ENCODE assay signal across 17 cellular contexts in the genomic region with DNA sequence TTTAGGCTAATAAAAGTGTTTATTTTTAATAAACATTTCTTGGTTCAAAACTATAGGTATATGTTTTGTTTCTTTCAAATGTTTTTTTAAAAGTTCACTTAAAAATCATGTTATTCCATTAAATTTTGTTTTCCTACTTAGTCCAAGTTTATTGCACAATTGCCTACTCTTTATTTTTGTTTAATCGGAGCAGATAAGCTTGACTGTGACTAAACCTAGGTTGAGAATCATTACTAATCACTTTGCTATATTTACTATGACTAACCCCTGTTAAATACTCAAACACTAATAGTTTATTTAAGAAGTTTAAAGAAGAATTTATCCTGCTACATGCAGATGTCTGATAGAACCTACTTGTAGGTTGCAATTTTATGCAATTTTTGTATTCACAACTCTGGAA. TPM values are rescaled to one million over a fixed set of nuclear protein-coding genes. Genes with fewer than 3 reads are reported as not detected.
DNase-seq lines count a peak whose midpoint lies in the region; ATAC-seq and TF ChIP-seq lines count a peak whose summit lies in the region.
"Had no signal": no experiment of that assay in that cellular context is flagged by ENCODE, and none has a peak within 500 bp of the region (broad histone marks: within the 10 kb centered on the region; RNA-seq: fewer than 3 reads in every experiment).

No MANE protein-coding gene starts in this region.

- H3K9me3 Mint-ChIP-seq in stimulated activated memory B cell treated with anti-CD40 and anti-IgM and Interleukin-4, amounts not matched to agents 10 μg/mL and 1 μg/mL and 100 μg/mL, for 72 hours: no peaks in the 10 kb centered on the region
- H3K9me3 Mint-ChIP-seq: T-helper 2 cell treated with Interferon-gamma antibody and Interleukin-4, amounts not matched to agents 5 μg/mL and 100 μg/mL, for 36 hours had no signal

- H3K27me3 ChIP-seq in iPS-18a (ENCODE audit: control insufficient read depth, insufficient read depth, low read length) (no peaks in the 10 kb centered on the region), vagina (no peaks in the 10 kb centered on the region)
- H3K27me3 ChIP-seq: esophagus squamous epithelium had no signal

- intact Hi-C loops in Right ventricle myocardium superior (cut with DNase I) (no loop called here), Right ventricle myocardium inferior (cut with DNase I) (no loop called here), vagina (cut with DNase I) (no loop called here)

- in situ Hi-C loops in astrocyte of the spinal cord (cut with HindIII; ENCODE audit: low sequenced_read_pairs): no loop called here

- peak overlapping the region; percentile 92 for H3K27ac ChIP-seq in iPS-18a (ENCODE audit: low read length)
- peak overlapping the region; percentile 57 for H3K27ac ChIP-seq in vagina
- H3K27ac ChIP-seq: skin epidermis, thoracic aorta had no signal

- TF ChIP-seq CTCF in astrocyte of the spinal cord (IDR thresholded peaks at IDR 0.05; ENCODE audit: low read depth, low read length) (no peak), vagina (IDR thresholded peaks at IDR 0.05) (no peak)

- H3K9ac ChIP-seq in iPS-18a (ENCODE audit: low read length): peak overlapping the region; percentile 14

- H3K4me1 ChIP-seq in iPS-18a (ENCODE audit: control insufficient read depth, low read depth, low read length): peaks cover 43% of the 10 kb centered on the region
- peaks cover 43% of the 10 kb centered on the region for H3K4me1 ChIP-seq in vagina

- H3K27me3 Mint-ChIP-seq in stimulated activated memory B cell treated with anti-CD40 and anti-IgM and Interleukin-4, amounts not matched to agents 10 μg/mL and 1 μg/mL and 100 μg/mL, for 72 hours: no peaks in the 10 kb centered on the region
- H3K27me3 Mint-ChIP-seq: naive thymus-derived CD4-positive, alpha-beta T cell had no signal

- peaks cover 16% of the 10 kb centered on the region for H3K36me3 Mint-ChIP-seq in stimulated activated memory B cell treated with anti-CD40 and anti-IgM and Interleukin-4, amounts not matched to agents 10 μg/mL and 1 μg/mL and 100 μg/mL, for 72 hours

- no peak for TF ChIP-seq POLR2A in vagina (IDR thresholded peaks at IDR 0.05)

- peaks cover 53% of the 10 kb centered on the region for H3K4me1 Mint-ChIP-seq in stimulated activated memory B cell treated with anti-CD40 and anti-IgM and Interleukin-4, amounts not matched to agents 10 μg/mL and 1 μg/mL and 100 μg/mL, for 72 hours

- peak; percentile 50 for ATAC-seq in Right ventricle myocardium superior (ENCODE audit: poor library complexity)
- ATAC-seq in Right ventricle myocardium inferior: no peak
- ATAC-seq in stimulated activated memory B cell treated with anti-CD40 and anti-IgM and Interleukin-4, amounts not matched to agents 10 μg/mL and 1 μg/mL and 100 μg/mL, for 72 hours: no peak
- ATAC-seq: activated CD8-positive, alpha-beta T cell treated with anti-CD3 and anti-CD28 coated beads, Interleukin-2, amount 10 ng/mL, durations not matched to agents 7 days and 5 days; naive thymus-derived CD4-positive, alpha-beta T cell had no signal

- DNase-seq in Right ventricle myocardium superior (no peak), Right ventricle myocardium inferior (ENCODE audit: missing footprints) (no peak), astrocyte of the spinal cord (ENCODE audit: low read depth, low spot score) (peak; percentile 45), vagina (ENCODE audit: extremely low spot score in 2 of 2) (no peak), activated gamma-delta T cell treated with Interleukin-2 at 50 U/mL for 16 hours (no peak)
- no peak for DNase-seq in activated CD4-positive, alpha-beta T cell treated with anti-CD3 and anti-CD28 coated beads for 1 hour
- DNase-seq: 8988T; activated CD8-positive, alpha-beta T cell treated with anti-CD3 and anti-CD28 coated beads, Interleukin-2, amount 10 ng/mL, durations not matched to agents 7 days and 5 days; esophagus squamous epithelium; naive thymus-derived CD4-positive, alpha-beta T cell; NCI-H446 treated with DMSO at 0.1 percent for 48 hours; OCI-M1 had no signal

- no peak overlapping the region for H3K4me3 Mint-ChIP-seq in stimulated activated memory B cell treated with anti-CD40 and anti-IgM and Interleukin-4, amounts not matched to agents 10 μg/mL and 1 μg/mL and 100 μg/mL, for 72 hours
- H3K4me3 Mint-ChIP-seq: activated CD8-positive, alpha-beta T cell treated with anti-CD3 and anti-CD28 coated beads, Interleukin-2, amount 10 ng/mL, durations not matched to agents 7 days and 5 days; T-helper 2 cell treated with Interferon-gamma antibody and Interleukin-4, amounts not matched to agents 5 μg/mL and 100 μg/mL, for 36 hours had no signal

- H3K36me3 ChIP-seq in iPS-18a (ENCODE audit: control insufficient read depth, low read depth, low read length) (no peaks in the 10 kb centered on the region), vagina (no peaks in the 10 kb centered on the region)
- H3K36me3 ChIP-seq: thoracic aorta had no signal

- H3K27ac Mint-ChIP-seq in stimulated activated memory B cell treated with anti-CD40 and anti-IgM and Interleukin-4, amounts not matched to agents 10 μg/mL and 1 μg/mL and 100 μg/mL, for 72 hours: no peak overlapping the region
- H3K27ac Mint-ChIP-seq: activated CD8-positive, alpha-beta T cell treated with anti-CD3 and anti-CD28 coated beads, Interleukin-2, amount 10 ng/mL, durations not matched to agents 7 days and 5 days; T-helper 2 cell treated with Interferon-gamma antibody and Interleukin-4, amounts not matched to agents 5 μg/mL and 100 μg/mL, for 36 hours had no signal

- H3K4me3 ChIP-seq in astrocyte of the spinal cord (ENCODE audit: low read depth, low read length) (no peak overlapping the region), iPS-18a (ENCODE audit: low read length) (no peak overlapping the region), vagina (no peak overlapping the region)
- H3K4me3 ChIP-seq: esophagus squamous epithelium, skin epidermis, thoracic aorta had no signal

- H3K9me3 ChIP-seq in iPS-18a (ENCODE audit: control insufficient read depth, low read depth, low read length): no peaks in the 10 kb centered on the region
- H3K9me3 ChIP-seq in vagina: no peaks in the 10 kb centered on the region
- H3K9me3 ChIP-seq: esophagus squamous epithelium, thoracic aorta had no signal

RNA-seq across cellular contexts. Expression of a gene that starts 18.8 kb away (rescaled TPM):
- total RNA-seq in Right ventricle myocardium superior: 41.7 TPM
- total RNA-seq in Right ventricle myocardium inferior: 49.0 TPM
- 56.7 TPM for total RNA-seq in vagina
